8 cellular contexts compared by ENCODE assay signal in genomic region chr2:136118819-136119716, GRCh38. TPM values are rescaled to one million over a fixed set of nuclear protein-coding genes. Genes with fewer than 3 reads are reported as not detected.
DNase-seq lines count a peak whose midpoint lies in the region; ATAC-seq and TF ChIP-seq lines count a peak whose summit lies in the region.

No MANE protein-coding gene starts in this region.

- peak; percentile 70 for DNase-seq in GM10266 (ENCODE audit: extremely low spot score)
- peak; percentile 79 for DNase-seq in NCI-H1694 treated with DMSO at 0.1 percent for 48 hours (lab: John Stamatoyannopoulos, UW)
- peak; percentile 40 to 50 for DNase-seq in activated CD4-positive, alpha-beta T cell treated with anti-CD3 and anti-CD28 coated beads, Interleukin-2, amount 50 U/mL, for 24 hours (ENCODE audit: low read depth in 1 of 2, low spot score in 1 of 2)
- DNase-seq in effector memory CD4-positive, alpha-beta T cell, result peak; percentile 81 to 87 (median 84)
- peak; percentile 70 to 87 (median 83) for DNase-seq in naive thymus-derived CD4-positive, alpha-beta T cell
- DNase-seq in GM03348 (ENCODE audit: low spot score), result no peak

- H3K4me3 ChIP-seq in effector memory CD4-positive, alpha-beta T cell (ENCODE audit: insufficient read depth, low read depth, low read length, poor library complexity, severe bottlenecking), result peak overlapping the region; percentile 83
- H3K4me3 ChIP-seq in naive thymus-derived CD4-positive, alpha-beta T cell (ENCODE audit: low read length), result peak overlapping the region; percentile 89

- H3K36me3 ChIP-seq in effector memory CD4-positive, alpha-beta T cell (ENCODE audit: control insufficient read depth, insufficient read depth, low read length), result peaks cover 28% of the 10 kb centered on the region
- peaks cover 17 to 34% (median 17%) of the 10 kb centered on the region in 3 experiments for H3K36me3 ChIP-seq in naive thymus-derived CD4-positive, alpha-beta T cell (ENCODE audit: control insufficient read depth in 2 of 3, insufficient read depth in 3 of 3, low read length in 3 of 3)

- no peak for TF ChIP-seq CTCF in GM10266 (IDR thresholded peaks at IDR 0.05; ENCODE audit: control insufficient read depth, insufficient read depth, low read depth, missing control alignments)

- intact Hi-C loops in naive thymus-derived CD4-positive, alpha-beta T cell (cut with micrococcal nuclease), result loop anchor here (1.0 to 5.0 kb wide), 12 partner anchors 8 to 1200 kb away; partner anchors contain the start of genes RAB3GAP1 (in 2 of the 2), CCNT2 (in 1 of the 2), MCM6 (in 1 of the 2) and UBXN4 (in 1 of the 2)

- H3K9me3 ChIP-seq in effector memory CD4-positive, alpha-beta T cell (ENCODE audit: control insufficient read depth, low read length), result no peaks in the 10 kb centered on the region
- H3K9me3 ChIP-seq in naive thymus-derived CD4-positive, alpha-beta T cell (ENCODE audit: control insufficient read depth in 2 of 3, low read length in 3 of 3), result no peaks in the 10 kb centered on the region

- H3K27me3 ChIP-seq in effector memory CD4-positive, alpha-beta T cell (replicated peaks; ENCODE audit: control insufficient read depth, insufficient read depth, low read length, poor library complexity, severe bottlenecking), result no peaks in the 10 kb centered on the region
- H3K27me3 ChIP-seq in naive thymus-derived CD4-positive, alpha-beta T cell (ENCODE audit: control insufficient read depth in 2 of 2, insufficient read depth in 2 of 2, low read length in 2 of 2), result no peaks in the 10 kb centered on the region

- peaks cover 0 to 22% (median 0%) of the 10 kb centered on the region in 11 donors for H3K9me3 Mint-ChIP-seq in naive thymus-derived CD4-positive, alpha-beta T cell
- H3K9me3 Mint-ChIP-seq in stimulated activated memory B cell treated with anti-CD40 and anti-IgM and Interleukin-4, amounts not matched to agents 10 μg/mL and 1 μg/mL and 100 μg/mL, for 72 hours, result no peaks in the 10 kb centered on the region

- peaks cover 20% of the 10 kb centered on the region for H3K4me1 ChIP-seq in effector memory CD4-positive, alpha-beta T cell (ENCODE audit: control insufficient read depth, insufficient read depth, low read length, poor library complexity, severe bottlenecking)
- H3K4me1 ChIP-seq in naive thymus-derived CD4-positive, alpha-beta T cell (ENCODE audit: control insufficient read depth in 2 of 2, insufficient read depth in 2 of 2, low read length in 2 of 2), result peaks cover 40 to 45% of the 10 kb centered on the region in 2 donors

- CTCF ChIA-PET in naive thymus-derived CD4-positive, alpha-beta T cell (lab: Charles Lee), result interaction anchor here (1.4 to 2.6 kb wide), 4 partner anchors 11 to 263 kb away, joined by 3 to 14 read pairs (median 5); no protein-coding TSS in a partner anchor

- peak overlapping the region; percentile 98 to 100 (median 99) for H3K27ac Mint-ChIP-seq in naive thymus-derived CD4-positive, alpha-beta T cell
- peak overlapping the region; percentile 95 for H3K27ac Mint-ChIP-seq in stimulated activated memory B cell treated with anti-CD40 and anti-IgM and Interleukin-4, amounts not matched to agents 10 μg/mL and 1 μg/mL and 100 μg/mL, for 72 hours

- ATAC-seq in naive thymus-derived CD4-positive, alpha-beta T cell, result peak; percentile 70
- ATAC-seq in stimulated activated memory B cell treated with anti-CD40 and anti-IgM and Interleukin-4, amounts not matched to agents 10 μg/mL and 1 μg/mL and 100 μg/mL, for 72 hours, result peak; percentile 88
- ATAC-seq in HG03135 (IDR thresholded peaks at IDR 0.05; ENCODE audit: unreplicated experiment), result no peak

- H3K27me3 Mint-ChIP-seq in naive thymus-derived CD4-positive, alpha-beta T cell, result peaks cover 0 to 46% (median 0%) of the 10 kb centered on the region in 5 donors
- H3K27me3 Mint-ChIP-seq in stimulated activated memory B cell treated with anti-CD40 and anti-IgM and Interleukin-4, amounts not matched to agents 10 μg/mL and 1 μg/mL and 100 μg/mL, for 72 hours, result no peaks in the 10 kb centered on the region

- H3K4me1 Mint-ChIP-seq in naive thymus-derived CD4-positive, alpha-beta T cell, result peaks cover 17 to 69% (median 64%) of the 10 kb centered on the region in 7 donors
- peaks cover 51% of the 10 kb centered on the region for H3K4me1 Mint-ChIP-seq in stimulated activated memory B cell treated with anti-CD40 and anti-IgM and Interleukin-4, amounts not matched to agents 10 μg/mL and 1 μg/mL and 100 μg/mL, for 72 hours

- H3K27ac ChIP-seq in effector memory CD4-positive, alpha-beta T cell (ENCODE audit: insufficient read depth, low read length, poor library complexity, severe bottlenecking), result peak overlapping the region; percentile 95
- peak overlapping the region; percentile 94 for H3K27ac ChIP-seq in naive thymus-derived CD4-positive, alpha-beta T cell (ENCODE audit: low read depth, low read length)

- POLR2A ChIA-PET in naive thymus-derived CD4-positive, alpha-beta T cell (lab: Charles Lee), result interaction anchor here (0.6 to 2.9 kb wide), 20 partner anchors 14 to 266 kb away, joined by 3 to 331 read pairs (median 4); partner anchors contain the start of gene DARS1

- H3K4me3 Mint-ChIP-seq in naive thymus-derived CD4-positive, alpha-beta T cell, result peak overlapping the region; percentile 84 to 100 (median 98)
- H3K4me3 Mint-ChIP-seq in stimulated activated memory B cell treated with anti-CD40 and anti-IgM and Interleukin-4, amounts not matched to agents 10 μg/mL and 1 μg/mL and 100 μg/mL, for 72 hours, result peak overlapping the region; percentile 95

- H3K36me3 Mint-ChIP-seq in naive thymus-derived CD4-positive, alpha-beta T cell, result peaks cover 15 to 33% (median 21%) of the 10 kb centered on the region in 5 donors
- H3K36me3 Mint-ChIP-seq in stimulated activated memory B cell treated with anti-CD40 and anti-IgM and Interleukin-4, amounts not matched to agents 10 μg/mL and 1 μg/mL and 100 μg/mL, for 72 hours, result peaks cover 37% of the 10 kb centered on the region

RNA-seq across cellular contexts. Expression of gene CXCR4, which starts 1.1 kb away (rescaled TPM):
- total RNA-seq in naive thymus-derived CD4-positive, alpha-beta T cell, result 1,000 to 10,000 TPM in 1 of 5 experiments, 100 to 1,000 TPM in 4; 239 to 1,323 (median 255) TPM
- polyA plus RNA-seq in naive thymus-derived CD4-positive, alpha-beta T cell, result 100 to 1,000 TPM; 368 to 502 TPM
